In the genomic region with DNA sequence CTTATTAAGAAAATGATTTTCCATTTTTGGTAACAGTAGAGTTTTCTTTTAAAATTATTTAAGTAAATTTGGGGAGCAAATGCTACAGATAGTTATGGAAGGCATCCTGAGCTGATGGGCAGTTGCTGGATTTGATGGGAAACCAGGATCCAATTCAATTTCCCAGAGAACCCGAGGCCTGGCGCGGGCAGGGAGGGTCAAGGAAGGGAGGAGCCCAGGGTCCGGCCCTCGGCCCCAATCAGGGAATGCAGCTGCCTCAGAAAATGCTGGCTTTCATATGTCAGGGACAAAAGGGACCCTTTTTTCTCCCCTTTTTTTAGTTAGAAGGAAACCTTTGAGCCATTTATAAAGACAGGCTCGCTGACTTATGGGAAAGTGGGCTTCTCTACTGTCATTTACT, we compare ENCODE assay signal across 18 cellular contexts. TPM values are rescaled to one million over a fixed set of nuclear protein-coding genes. Genes with fewer than 3 reads are reported as not detected.
DNase-seq lines count a peak whose midpoint lies in the region; ATAC-seq, FAIRE-seq and TF ChIP-seq lines count a peak whose summit lies in the region.
"Had no signal": no experiment of that assay in that cellular context is flagged by ENCODE, and none has a peak within 500 bp of the region (broad histone marks: within the 10 kb centered on the region; RNA-seq: fewer than 3 reads in every experiment).

No MANE protein-coding gene starts in this region.

- peaks cover 6% of the 10 kb centered on the region for H3F3A ChIP-seq in OCI-LY1 (ENCODE audit: insufficient read depth, low read length)
- no peaks in the 10 kb centered on the region for H3F3A ChIP-seq in smooth muscle cell (ENCODE audit: low read depth)

- no peak for TF ChIP-seq POLR2A in suprapubic skin (IDR thresholded peaks at IDR 0.05)

- no peaks in the 10 kb centered on the region for H3K9me2 ChIP-seq in OCI-LY1 (ENCODE audit: low read depth, low read length)

- H3K27me3 Mint-ChIP-seq in MCF 10A (ENCODE audit: insufficient read depth, unreplicated experiment), result peaks cover 53% of the 10 kb centered on the region

- H3K36me3 Mint-ChIP-seq in MCF 10A (ENCODE audit: insufficient read depth, unreplicated experiment), result no peaks in the 10 kb centered on the region
- H3K36me3 Mint-ChIP-seq: CD4-positive, CD25-positive, alpha-beta regulatory T cell had no signal

- no peak overlapping the region for H2AFZ ChIP-seq in OCI-LY1 (ENCODE audit: low read length)
- no peak overlapping the region for H2AFZ ChIP-seq in smooth muscle cell (ENCODE audit: low read depth)

- peak overlapping the region; percentile 45; the same call in 1 of the 2 replicates for H3K9ac ChIP-seq in OCI-LY1 (ENCODE audit: low read length)
- H3K9ac ChIP-seq in kidney (ENCODE audit: low read length in 2 of 2), result no peak overlapping the region
- H3K9ac ChIP-seq in smooth muscle cell (ENCODE audit: low read depth), result no peak overlapping the region

- H3K4me3 Mint-ChIP-seq in MCF 10A (ENCODE audit: unreplicated experiment), result no peak overlapping the region
- H3K4me3 Mint-ChIP-seq: CD4-positive, CD25-positive, alpha-beta regulatory T cell had no signal

- 94% methylated on average over 6 of the region's 6 CpGs for WGBS in suprapubic skin
- WGBS in smooth muscle cell (ENCODE audit: low lambda C conversion rate), result 94% methylated on average over 6 of the region's 6 CpGs

- H4K20me1 ChIP-seq in OCI-LY1 (ENCODE audit: insufficient read depth, low read length) (no peaks in the 10 kb centered on the region), smooth muscle cell (ENCODE audit: low read depth) (no peaks in the 10 kb centered on the region)

- peaks cover 68% of the 10 kb centered on the region for H3K4me1 ChIP-seq in OCI-LY1 (ENCODE audit: insufficient read depth, low read length, severe bottlenecking)
- H3K4me1 ChIP-seq in kidney (ENCODE audit: control insufficient read depth in 1 of 2, insufficient read depth in 1 of 2, low read depth in 1 of 2, low read length in 2 of 2), result no peaks in the 10 kb centered on the region
- no peaks in the 10 kb centered on the region for H3K4me1 ChIP-seq in suprapubic skin
- H3K4me1 ChIP-seq in smooth muscle cell (ENCODE audit: low read depth), result peaks cover 4% of the 10 kb centered on the region
- H3K4me1 ChIP-seq: A549 had no signal

- no peak for TF ChIP-seq EP300 in suprapubic skin (IDR thresholded peaks at IDR 0.05)

- H3K4me1 Mint-ChIP-seq in MCF 10A (ENCODE audit: insufficient read depth, unreplicated experiment), result no peaks in the 10 kb centered on the region

- H3K36me3 ChIP-seq in OCI-LY1 (ENCODE audit: insufficient read depth, low read length) (peaks cover 31% of the 10 kb centered on the region), kidney (ENCODE audit: control insufficient read depth in 1 of 2, insufficient read depth in 2 of 2, low read length in 2 of 2) (no peaks in the 10 kb centered on the region), suprapubic skin (no peaks in the 10 kb centered on the region), smooth muscle cell (ENCODE audit: low read depth) (no peaks in the 10 kb centered on the region)

- CTCF ChIA-PET in MCF 10A (lab: Yijun Ruan, JAX), result interaction anchor here (0.7 to 0.9 kb wide), 2 partner anchors 64 to 109 kb away, joined by 3 read pairs; no protein-coding TSS in a partner anchor

- no peaks in the 10 kb centered on the region; the same call in 1 of the 2 replicates for H3K9me3 ChIP-seq in OCI-LY1 (ENCODE audit: low read length)
- H3K9me3 ChIP-seq in kidney (ENCODE audit: control insufficient read depth in 1 of 2, low read length in 2 of 2), result no peaks in the 10 kb centered on the region
- H3K9me3 ChIP-seq in suprapubic skin, result no peaks in the 10 kb centered on the region
- H3K9me3 ChIP-seq in smooth muscle cell (replicated peaks; ENCODE audit: low read depth), result no peaks in the 10 kb centered on the region
- H3K9me3 ChIP-seq: A549 had no signal

- H3K27ac ChIP-seq in OCI-LY1 (ENCODE audit: low read depth, low read length, poor library complexity, severe bottlenecking) (peak overlapping the region; percentile 98), kidney (ENCODE audit: low read depth in 2 of 2, low read length in 2 of 2) (no peak overlapping the region), suprapubic skin (no peak overlapping the region), smooth muscle cell (ENCODE audit: low read depth) (no peak overlapping the region)
- H3K27ac ChIP-seq: A549 had no signal

- H3K27me3 ChIP-seq in OCI-LY1 (ENCODE audit: insufficient read depth, low read length), result no peaks in the 10 kb centered on the region
- peaks cover 15% of the 10 kb centered on the region for H3K27me3 ChIP-seq in suprapubic skin
- no peaks in the 10 kb centered on the region for H3K27me3 ChIP-seq in smooth muscle cell (ENCODE audit: low read depth)

- BruUV-seq in MCF 10A (replicated peaks; lab: Mats Ljungman, UMichigan), result no TSS peak

- FAIRE-seq in kidney (lab: Jason Lieb, UNC), result no peak
- FAIRE-seq: A549 had no signal

- peak overlapping the region; percentile 65 for H3K4me2 ChIP-seq in OCI-LY1 (ENCODE audit: low read length)
- no peak overlapping the region for H3K4me2 ChIP-seq in smooth muscle cell
- H3K4me2 ChIP-seq: A549 had no signal

- no peaks in the 10 kb centered on the region for H3K9me3 Mint-ChIP-seq in MCF 10A (ENCODE audit: unreplicated experiment)
- H3K9me3 Mint-ChIP-seq: CD4-positive, CD25-positive, alpha-beta regulatory T cell had no signal

- TF ChIP-seq CTCF in OCI-LY1 (IDR thresholded peaks at IDR 0.05; ENCODE audit: low read length), result no peak
- no peak for TF ChIP-seq CTCF in kidney (IDR thresholded peaks at IDR 0.05; ENCODE audit: borderline replicate concordance, extremely low read depth, insufficient read depth)
- no peak for TF ChIP-seq CTCF in suprapubic skin (IDR thresholded peaks at IDR 0.05)
- no peak for TF ChIP-seq CTCF in MCF 10A (IDR thresholded peaks at IDR 0.05; ENCODE audit: unreplicated experiment)
- no peak for TF ChIP-seq CTCF in smooth muscle cell (IDR thresholded peaks at IDR 0.05; ENCODE audit: borderline replicate concordance, insufficient read depth, poor library complexity, severe bottlenecking)

- H3K79me2 ChIP-seq in OCI-LY1 (ENCODE audit: insufficient read depth, low read length), result no peaks in the 10 kb centered on the region
- no peaks in the 10 kb centered on the region for H3K79me2 ChIP-seq in smooth muscle cell (ENCODE audit: low read depth)

- ATAC-seq in left cardiac atrium, result no peak
- ATAC-seq: A549, HCT116, Panc1 had no signal

- POLR2A ChIA-PET in MCF 10A (lab: Yijun Ruan, JAX), result interaction anchor here (0.6 to 0.8 kb wide), 2 partner anchors 106 to 129 kb away, joined by 3 read pairs; no protein-coding TSS in a partner anchor

- H3K4me3 ChIP-seq in OCI-LY1 (ENCODE audit: low read depth, low read length, poor library complexity, severe bottlenecking) (no peak overlapping the region), kidney (ENCODE audit: low read length in 2 of 2) (no peak overlapping the region), suprapubic skin (no peak overlapping the region), smooth muscle cell (no peak overlapping the region)
- H3K4me3 ChIP-seq: A549, K562 had no signal

- no peak overlapping the region for H3K27ac Mint-ChIP-seq in MCF 10A (ENCODE audit: low read depth, unreplicated experiment)

- intact Hi-C loops in cardiac septum (cut with DNase I), result no loop called here
- intact Hi-C loops in left cardiac atrium (cut with DNase I), result no loop called here
- intact Hi-C loops in kidney (cut with DNase I), result no loop called here
- intact Hi-C loops in MCF 10A (cut with micrococcal nuclease), result no loop called here

- DNase-seq in cardiac septum (ENCODE audit: low spot score), result peak; percentile 44
- no peak for DNase-seq in left cardiac atrium
- DNase-seq in kidney, result peak; percentile 32
- DNase-seq in suprapubic skin (ENCODE audit: low spot score in 2 of 2), result peak; percentile 31 to 49
- DNase-seq in MCF 10A (ENCODE audit: unreplicated experiment), result no peak
- no peak for DNase-seq in ecto neural progenitor cell (ENCODE audit: low spot score)
- no peak for DNase-seq in smooth muscle cell (lab: John Stamatoyannopoulos, UW; ENCODE audit: unreplicated experiment)
- DNase-seq: CD4-positive, CD25-positive, alpha-beta regulatory T cell; NCI-H1105; NCI-H187; NCI-H69; SHP77 had no signal

RNA-seq across cellular contexts. Expression of a gene that starts 42.1 kb away (rescaled TPM):
- total RNA-seq in cardiac septum (not detected), left cardiac atrium (not detected), kidney (not detected), suprapubic skin (not detected), MCF 10A (2022) (not detected in 2 replicates), smooth muscle cell (not detected in 2 replicates)
- polyA plus RNA-seq in kidney (ENCODE audit: insufficient read depth, low read depth, low replicate concordance) (not detected), smooth muscle cell (not detected in 2 replicates)
- total RNA-seq: CD4-positive, CD25-positive, alpha-beta regulatory T cell; M059J had no signal
- polyA plus RNA-seq: CD4-positive, CD25-positive, alpha-beta regulatory T cell had no signal

Comparison
In these comparisons a context has a peak if more than half of its experiments do, and no peak if none do; other contexts are left out.
1. DNase-seq: peak in cardiac septum (single experiment), kidney (single experiment) and suprapubic skin (2 of 2); none in left cardiac atrium (single experiment), MCF 10A (single experiment), ecto neural progenitor cell (single experiment) and smooth muscle cell (single experiment).